In genomic region chr2:207395535-207396251, GRCh38 we compare ENCODE assay signal across 1 cellular context.
TF ChIP-seq lines count a peak whose summit lies in the region.

No MANE protein-coding gene starts in this region.

TF ChIP-seq in SK-N-SH, 30 proteins besides CTCF, POLR2A, EP300 and RAD21 (continued from another document):
- TF ChIP-seq REST (IDR thresholded peaks at IDR 0.05; ENCODE audit: low read depth, low read length) (no peak), USF1 (IDR thresholded peaks at IDR 0.05; ENCODE audit: borderline replicate concordance, low read depth) (no peak), ELF1 (IDR thresholded peaks at IDR 0.05) (no peak), TEAD4 (IDR thresholded peaks at IDR 0.05; ENCODE audit: borderline replicate concordance, insufficient read depth) (no peak), ZBTB33 (IDR thresholded peaks at IDR 0.05; ENCODE audit: borderline replicate concordance, low read depth) (no peak)
